Comparison of ENCODE assay signal across 9 cellular contexts in the genomic region with DNA sequence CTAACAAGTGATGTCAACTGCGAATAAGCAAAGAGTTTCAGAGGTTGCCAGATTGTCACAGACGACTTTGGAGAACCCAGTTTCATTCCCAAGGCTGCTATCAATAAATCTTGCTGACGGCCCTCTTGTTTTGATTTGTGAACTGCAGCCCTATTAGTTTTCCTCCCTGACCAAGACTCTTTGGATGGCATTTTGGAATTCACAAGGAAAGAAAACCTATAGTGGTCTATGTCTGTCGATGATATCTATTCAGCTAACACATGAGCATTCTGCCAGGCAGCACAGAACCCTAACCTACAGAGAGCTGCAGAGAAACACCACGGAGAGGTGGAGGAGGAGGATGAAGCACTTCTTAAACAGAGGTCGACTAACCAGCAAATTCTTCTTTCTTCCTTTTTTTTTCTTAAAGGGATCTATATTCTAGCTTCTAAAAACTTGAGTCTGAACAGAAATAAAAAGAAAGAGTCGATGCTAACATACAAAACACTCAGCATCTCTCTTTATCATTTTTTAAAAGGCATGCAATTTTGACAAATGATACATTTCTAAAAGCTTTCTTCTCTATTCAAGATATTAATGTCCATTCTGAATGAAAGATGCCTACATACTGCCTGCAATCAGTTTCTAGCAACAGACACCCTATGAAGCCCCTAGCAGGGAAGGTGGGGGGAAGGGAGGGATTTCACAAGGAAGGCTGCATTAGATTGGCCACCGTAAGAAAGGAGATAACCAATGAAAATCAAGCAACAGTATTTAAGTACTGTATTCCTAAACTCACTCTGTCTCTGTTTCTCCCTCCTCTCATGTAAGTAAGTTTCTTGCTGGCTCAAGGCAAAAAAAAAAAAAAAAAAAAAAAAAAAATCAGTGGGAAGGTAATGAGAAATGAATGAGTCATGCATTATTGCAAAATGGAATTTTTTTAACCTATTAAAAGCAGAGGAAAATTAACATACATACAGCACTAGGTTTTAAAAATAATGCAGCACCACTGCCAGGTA.
A peak's percentile ranks its signal among the peaks of the same experiment; 100 is the strongest.
DNase-seq lines count a peak whose midpoint lies in the region; ATAC-seq and TF ChIP-seq lines count a peak whose summit lies in the region.
"Had no signal": no experiment of that assay in that cellular context is flagged by ENCODE, and none has a peak within 500 bp of the region (broad histone marks: within the 10 kb centered on the region; RNA-seq: fewer than 3 reads in every experiment).

No MANE protein-coding gene starts in this region.

- H3K4me3 ChIP-seq in AG04450 (ENCODE audit: low read depth, low read length) (peak overlapping the region; percentile 70), Loucy (ENCODE audit: low read length, poor library complexity, severe bottlenecking) (no peak overlapping the region), thyroid gland (replicated peaks in 1 of 3) (no peak overlapping the region), Caco-2 (ENCODE audit: low read depth, low read length) (no peak overlapping the region)

- peaks cover 4% of the 10 kb centered on the region for H3K27me3 Mint-ChIP-seq in Caco-2 (ENCODE audit: insufficient read depth, unreplicated experiment)

- TF ChIP-seq POLR2A in thyroid gland (IDR thresholded peaks at IDR 0.05): no peak

- no peaks in the 10 kb centered on the region for H3K4me1 Mint-ChIP-seq in Caco-2 (ENCODE audit: low read depth, unreplicated experiment)

- H3K27ac ChIP-seq in AG04450 (ENCODE audit: low read depth, low read length) (peak overlapping the region; percentile 49), thyroid gland (no peak overlapping the region)

- CTCF ChIA-PET in AG04450 (lab: Charles Lee) (interaction anchor here (1.1 to 2.2 kb wide), 3 partner anchors 75 to 138 kb away, joined by 5 to 13 read pairs (median 5); no protein-coding TSS in a partner anchor), Caco-2 (lab: Charles Lee) (no interaction called here)

- H3K9me2 ChIP-seq in Loucy (replicated peaks; ENCODE audit: low read depth, low read length): no peaks in the 10 kb centered on the region

- DNase-seq in AG04450 (ENCODE audit: low read depth, low spot score) (peak; percentile 78), cerebellum (ENCODE audit: low spot score) (peak; percentile 69), lung microvascular endothelial cell (ENCODE audit: low read depth in 2 of 2) (peak; percentile 11 to 61), NOMO-1 treated with dmso at 0.1 percent for 144 hours (lab: John Stamatoyannopoulos, UW; ENCODE audit: unreplicated experiment) (no peak), thyroid gland (no peak), Caco-2 (no peak)

- no peak for ATAC-seq in GM19328 (IDR thresholded peaks at IDR 0.05; ENCODE audit: unreplicated experiment)

- POLR2A ChIA-PET in AG04450 (lab: Yijun Ruan, JAX): interaction anchor here (0.6 kb wide), 1 partner anchor 11 kb away, joined by 3 read pairs; no protein-coding TSS in a partner anchor
- POLR2A ChIA-PET in Caco-2 (lab: Charles Lee): no interaction called here

- H3K9me3 ChIP-seq in AG04450 (ENCODE audit: control insufficient read depth, insufficient read depth, low read length): no peaks in the 10 kb centered on the region
- H3K9me3 ChIP-seq in Loucy (ENCODE audit: insufficient read depth, low read depth, low read length): no peaks in the 10 kb centered on the region
- no peaks in the 10 kb centered on the region for H3K9me3 ChIP-seq in thyroid gland
- no peaks in the 10 kb centered on the region for H3K9me3 ChIP-seq in Caco-2

- no peak overlapping the region for H3K9ac ChIP-seq in Loucy (ENCODE audit: low read depth, low read length, poor library complexity, severe bottlenecking)

- no peak overlapping the region for H3K4me3 Mint-ChIP-seq in Caco-2 (ENCODE audit: unreplicated experiment)

- BruUV-seq in Caco-2 (replicated peaks; lab: Mats Ljungman, UMichigan): no TSS peak

- H3K9me3 Mint-ChIP-seq in Caco-2 (ENCODE audit: unreplicated experiment): no peaks in the 10 kb centered on the region
- H3K9me3 Mint-ChIP-seq: activated naive CD4-positive, alpha-beta T cell treated with anti-CD3 and anti-CD28 coated beads, Interleukin-2, amount 50 U/mL, for 72 hours had no signal

- intact Hi-C loops in thyroid gland (cut with DNase I): no loop called here
- intact Hi-C loops in Caco-2 (cut with micrococcal nuclease; ENCODE audit: unreplicated experiment): no loop called here

- no peaks in the 10 kb centered on the region for H3K27me3 ChIP-seq in AG04450 (ENCODE audit: control insufficient read depth, insufficient read depth, low read length)
- no peaks in the 10 kb centered on the region for H3K27me3 ChIP-seq in Loucy (ENCODE audit: insufficient read depth, low read length, poor library complexity, severe bottlenecking)
- H3K27me3 ChIP-seq in thyroid gland: no peaks in the 10 kb centered on the region
- H3K27me3 ChIP-seq in Caco-2 (replicated peaks; ENCODE audit: control insufficient read depth, insufficient read depth, low read length): no peaks in the 10 kb centered on the region

- no peak overlapping the region for H3K27ac Mint-ChIP-seq in Caco-2 (ENCODE audit: unreplicated experiment)

- no peak overlapping the region for H3K4me2 ChIP-seq in Loucy (ENCODE audit: low read depth, low read length, poor library complexity, severe bottlenecking)

- TF ChIP-seq CTCF in AG04450 (IDR thresholded peaks at IDR 0.05; ENCODE audit: low read depth, low read length) (no peak), Loucy (conservative IDR thresholded peaks at IDR 0.05; ENCODE audit: low read length) (no peak), thyroid gland (IDR thresholded peaks at IDR 0.05) (no peak), Caco-2 (IDR thresholded peaks at IDR 0.05; ENCODE audit: insufficient read depth in 1 of 2, low read depth in 1 of 2, low read length in 1 of 2, severe bottlenecking in 1 of 2, unreplicated experiment in 1 of 2) (no peak)

- no peaks in the 10 kb centered on the region for H3K79me2 ChIP-seq in Loucy (ENCODE audit: insufficient read depth, low read length)

- H3K4me1 ChIP-seq in Loucy (ENCODE audit: insufficient read depth, low read length, poor library complexity, severe bottlenecking) (no peaks in the 10 kb centered on the region), thyroid gland (peaks cover 0 to 9% of the 10 kb centered on the region in 2 donors), Caco-2 (no peaks in the 10 kb centered on the region)

- H2AFZ ChIP-seq in Loucy (ENCODE audit: low read length): peak overlapping the region; percentile 33; the same call in 1 of the 2 replicates

- H3K36me3 Mint-ChIP-seq in Caco-2 (ENCODE audit: insufficient read depth, unreplicated experiment): no peaks in the 10 kb centered on the region
- H3K36me3 Mint-ChIP-seq: activated naive CD4-positive, alpha-beta T cell treated with anti-CD3 and anti-CD28 coated beads, Interleukin-2, amount 50 U/mL, for 72 hours had no signal

- H3F3A ChIP-seq in Loucy (ENCODE audit: low read depth): no peaks in the 10 kb centered on the region

- 55 to 56% methylated on average over 8 of the region's 8 CpGs for WGBS in thyroid gland, 2 donors

- H3K36me3 ChIP-seq in Loucy (ENCODE audit: insufficient read depth, low read length): no peaks in the 10 kb centered on the region
- no peaks in the 10 kb centered on the region for H3K36me3 ChIP-seq in thyroid gland
- H3K36me3 ChIP-seq in Caco-2 (ENCODE audit: control insufficient read depth, insufficient read depth, low read length): no peaks in the 10 kb centered on the region

- no peaks in the 10 kb centered on the region for H4K20me1 ChIP-seq in Loucy (ENCODE audit: insufficient read depth, low read length, poor library complexity, severe bottlenecking)

Comparison
In these comparisons a context has a peak if more than half of its experiments do, and no peak if none do; other contexts are left out.
1. DNase-seq: peak in AG04450 (single experiment), cerebellum (single experiment) and lung microvascular endothelial cell (2 of 2); none in NOMO-1 treated with dmso at 0.1 percent for 144 hours (single experiment), thyroid gland (0 of 2) and Caco-2 (0 of 2).